ENCODE assay signal across 7 cellular contexts in genomic region chr17:59837362-59838195, GRCh38. TPM values are rescaled to one million over a fixed set of nuclear protein-coding genes. Genes with fewer than 3 reads are reported as not detected.
DNase-seq lines count a peak whose midpoint lies in the region; ATAC-seq, FAIRE-seq and TF ChIP-seq lines count a peak whose summit lies in the region.

No MANE protein-coding gene starts in this region.

- H3F3A ChIP-seq in SK-N-SH (replicated peaks; ENCODE audit: insufficient read depth) = peaks cover 61% of the 10 kb centered on the region

- TF ChIP-seq EP300 in SK-N-SH (IDR thresholded peaks at IDR 0.05; ENCODE audit: borderline replicate concordance in 1 of 2, low read depth in 1 of 2, low read length in 1 of 2) (peak in 1 of 2 experiments; percentile 97; a peak in 2 of 4 replicates), K562 (IDR thresholded peaks at IDR 0.05; ENCODE audit: low read length) (peak; percentile 92), sigmoid colon (IDR thresholded peaks at IDR 0.05) (peak; percentile 58 to 98 (median 91))

- no peaks in the 10 kb centered on the region for H3K9me2 ChIP-seq in SK-N-SH

- TF ChIP-seq RAD21 in SK-N-SH (IDR thresholded peaks at IDR 0.05; ENCODE audit: low read length) (no peak), K562 (CRISPR knock-in tag; conservative IDR thresholded peaks at IDR 0.05 in 1 of 2, IDR thresholded peaks at IDR 0.05 in 1 of 2) (no peak)

- in situ Hi-C loops in K562 (cut with MboI) = loop anchor here (5.0 kb wide), 1 partner anchor 50 kb away; no protein-coding TSS in a partner anchor

- ATAC-seq in K562 = peak; percentile 80

- CTCF ChIA-PET in SK-N-SH (lab: Yijun Ruan, JAX) = interaction anchor here (1.0 to 2.3 kb wide), 3 partner anchors 22 to 84 kb away, joined by 4 to 14 read pairs (median 8); no protein-coding TSS in a partner anchor
- CTCF ChIA-PET in K562 (lab: Yijun Ruan, JAX; ENCODE audit: low intra/inter-chr PET ratio) = interaction anchor here (0.6 to 2.0 kb wide), 2 partner anchors 84 to 535 kb away, joined by 3 to 18 read pairs; no protein-coding TSS in a partner anchor

- intact Hi-C loops in K562 (cut with micrococcal nuclease) (loop anchor here (1.0 to 5.0 kb wide), 4 partner anchors 8 to 130 kb away; partner anchors contain the start of genes PTRH2 and VMP1), sigmoid colon (cut with DNase I) (no loop called here)

- peaks cover 0 to 17% of the 10 kb centered on the region in 2 experiments; a peak in 2 of 4 replicates for H3K4me1 ChIP-seq in SK-N-SH (ENCODE audit: control insufficient read depth in 1 of 2, insufficient read depth in 2 of 2, low read depth in 1 of 2, low read length in 1 of 2)
- H3K4me1 ChIP-seq in K562 (replicated peaks in 1 of 2; ENCODE audit: control insufficient read depth in 2 of 2, insufficient read depth in 2 of 2, low read length in 2 of 2) = peaks cover 2 to 29% of the 10 kb centered on the region in 2 experiments; a peak in 3 of 5 replicates
- peaks cover 0 to 47% (median 33%) of the 10 kb centered on the region in 4 donors for H3K4me1 ChIP-seq in sigmoid colon

- FAIRE-seq in H54 (lab: Jason Lieb, UNC) (peak; percentile 97), K562 (lab: Jason Lieb, UNC) (peak; percentile 84)

- POLR2A ChIA-PET in SK-N-SH (lab: Yijun Ruan, JAX) (no interaction called here), K562 (lab: Yijun Ruan, JAX) (interaction anchor here (0.6 to 8.2 kb wide), 17 partner anchors 9 to 1510 kb away, joined by 3 to 87 read pairs (median 4); partner anchors contain the start of genes PTRH2, TRIM37 and VMP1)

- no peaks in the 10 kb centered on the region for H3K9me1 ChIP-seq in K562 (ENCODE audit: control insufficient read depth, insufficient read depth, low read length)

- H3K4me3 ChIP-seq in GM12865 (ENCODE audit: low read depth, low read length) (peak overlapping the region; percentile 91), SK-N-SH (ENCODE audit: low read depth in 2 of 2, low read length in 1 of 2) (peak overlapping the region; percentile 53 to 93), K562 (peak overlapping the region; percentile 96), sigmoid colon (peak overlapping the region; percentile 50 to 67 (median 56))

- H3K27me3 ChIP-seq in SK-N-SH (ENCODE audit: insufficient read depth) (no peaks in the 10 kb centered on the region), K562 (ENCODE audit: control insufficient read depth in 2 of 2, insufficient read depth in 2 of 2, low read length in 2 of 2) (no peaks in the 10 kb centered on the region), sigmoid colon (no peaks in the 10 kb centered on the region)

- BruUV-seq in K562 (replicated peaks; lab: Mats Ljungman, UMichigan) = no TSS peak

- H2AFZ ChIP-seq in SK-N-SH (ENCODE audit: low read depth) (no peak overlapping the region), K562 (ENCODE audit: low read depth, low read length) (no peak overlapping the region; the same call in 1 of the 2 replicates)

- H4K20me1 ChIP-seq in SK-N-SH (ENCODE audit: insufficient read depth) = peaks cover 42% of the 10 kb centered on the region
- H4K20me1 ChIP-seq in K562 (replicated peaks; ENCODE audit: control insufficient read depth, insufficient read depth, low read length) = peaks cover 10% of the 10 kb centered on the region; the same call in 1 of the 2 replicates

- H3K9me3 ChIP-seq in KOPT-K1 (ENCODE audit: insufficient read depth, low read length, poor library complexity, severe bottlenecking) = no peaks in the 10 kb centered on the region
- H3K9me3 ChIP-seq in SK-N-SH = no peaks in the 10 kb centered on the region
- no peaks in the 10 kb centered on the region for H3K9me3 ChIP-seq in K562 (replicated peaks; ENCODE audit: control insufficient read depth, insufficient read depth, low read depth, low read length)
- H3K9me3 ChIP-seq in sigmoid colon = no peaks in the 10 kb centered on the region

- peak overlapping the region; percentile 86 for H3K27ac ChIP-seq in KOPT-K1 (ENCODE audit: low read depth, low read length, poor library complexity, severe bottlenecking)
- H3K27ac ChIP-seq in SK-N-SH (ENCODE audit: low read depth in 2 of 2, low read length in 1 of 2) = peak overlapping the region; percentile 95 to 100
- H3K27ac ChIP-seq in K562 (ENCODE audit: extremely low read depth, low read depth, low read length) = peak overlapping the region; percentile 99
- H3K27ac ChIP-seq in sigmoid colon = peak overlapping the region; percentile 88 to 94 (median 93)

- H3K79me2 ChIP-seq in SK-N-SH (ENCODE audit: insufficient read depth) (peaks cover 91% of the 10 kb centered on the region), K562 (ENCODE audit: control insufficient read depth, insufficient read depth, low read length) (peaks cover 49% of the 10 kb centered on the region)

- no peak for TF ChIP-seq CTCF in GM12865 (IDR thresholded peaks at IDR 0.05; ENCODE audit: insufficient read depth, low read depth, low read length, missing control alignments)
- TF ChIP-seq CTCF in SK-N-SH (IDR thresholded peaks at IDR 0.05) = no peak
- TF ChIP-seq CTCF in K562 (IDR thresholded peaks at IDR 0.05 in 2 of 3, conservative IDR thresholded peaks at IDR 0.05 in 1 of 3; ENCODE audit: insufficient read depth in 2 of 3, low read depth in 1 of 3, low read length in 3 of 3) = 0 out of 6 replicates have a peak, but pooled peaks of 1 of the 3 experiments have one; percentile 0
- no peak for TF ChIP-seq CTCF in sigmoid colon (IDR thresholded peaks at IDR 0.05)

- peak overlapping the region; percentile 100 for H3K9ac ChIP-seq in SK-N-SH
- peak overlapping the region; percentile 89 to 98; a peak in 3 of 4 replicates for H3K9ac ChIP-seq in K562 (ENCODE audit: insufficient read depth in 1 of 2, low read depth in 2 of 2, low read length in 2 of 2)

- H3K4me2 ChIP-seq in SK-N-SH = peak overlapping the region; percentile 79
- peak overlapping the region; percentile 97 for H3K4me2 ChIP-seq in K562 (ENCODE audit: insufficient read depth, low read length)

- WGBS in SK-N-SH (ENCODE audit: low lambda C conversion rate) = 3% methylated on average over 8 of the region's 8 CpGs
- WGBS in K562 (ENCODE audit: insufficient coverage, low coverage, missing lambda C conversion rate) = 1% methylated on average over 8 of the region's 8 CpGs
- WGBS in sigmoid colon, 2 donors = 2 to 6% methylated on average over 8 of the region's 8 CpGs

- DNase-seq in GM12865 (ENCODE audit: low read depth) = peak; percentile 97
- no peak for DNase-seq in H54 (ENCODE audit: insufficient read length, low spot score)
- DNase-seq in SK-N-SH = no peak
- peak; percentile 72 to 97 (median 79) for DNase-seq in K562 (ENCODE audit: extremely low read depth in 1 of 4, low spot score in 3 of 4)
- peak; percentile 93 for DNase-seq in iPS DF 19.7 (ENCODE audit: low read depth, low spot score)
- DNase-seq in sigmoid colon = peak; percentile 89

- TF ChIP-seq POLR2A in H54 (IDR thresholded peaks at IDR 0.05; ENCODE audit: low read depth, low read length) = peak; percentile 71
- peak; percentile 99 for TF ChIP-seq POLR2A in K562 (conservative IDR thresholded peaks at IDR 0.05)
- peak; percentile 84 to 92 for TF ChIP-seq POLR2A in sigmoid colon (IDR thresholded peaks at IDR 0.05)

- H3K36me3 ChIP-seq in KOPT-K1 (ENCODE audit: insufficient read depth, low read length) (peaks cover 37% of the 10 kb centered on the region), SK-N-SH (replicated peaks in 1 of 2; ENCODE audit: control insufficient read depth in 1 of 2, insufficient read depth in 2 of 2, low read length in 1 of 2) (peaks cover 27 to 46% of the 10 kb centered on the region in 2 experiments), K562 (ENCODE audit: control insufficient read depth, insufficient read depth, low read length) (peaks cover 43% of the 10 kb centered on the region), sigmoid colon (peaks cover 0 to 19% (median 0%) of the 10 kb centered on the region in 4 donors)

RNA-seq across cellular contexts. Expression of gene TUBD1, which starts 55.2 kb away (rescaled TPM):
- polyA plus RNA-seq in SK-N-SH (2012; rRNA removed) (3.2 and 5.4 TPM in 2 replicates), K562 (2011; rRNA removed) (26.7 and 35.3 TPM in 2 replicates), K562 (2014; fragmentation: Illumina TruSeq; extraction: Trizol) (18.7 and 20.7 TPM in 2 replicates), K562 (2014; fragmentation: Nextera tagmentation; extraction: Ambion mirVana) (10 to 100 TPM; 10.8 to 15.7 TPM), K562 (2014; rRNA removed) (19.5 and 19.6 TPM in 2 replicates), sigmoid colon (1 to 10 TPM; 3.9 to 5.9 (median 5.4) TPM)
- 3.4 and 4.2 TPM in 2 replicates for polyA plus RNA-seq in SK-N-SH (2012; cell fraction: cytosol; rRNA removed)
- 2.4 and 4.0 TPM in 2 replicates for polyA plus RNA-seq in SK-N-SH (2012; cell fraction: nucleus; rRNA removed)
- 62.4 and 83.7 TPM in 2 replicates for total RNA-seq in K562 (2011; cell fraction: chromatin; rRNA removed; ENCODE audit: low replicate concordance)
- 24.5 and 26.2 TPM in 2 replicates for total RNA-seq in K562 (2011; cell fraction: nucleolus; rRNA removed)
- 38.4 and 38.8 TPM in 2 replicates for total RNA-seq in K562 (2011; cell fraction: nucleoplasm; rRNA removed)
- total RNA-seq in K562 (2014; rRNA removed) (11.3 and 13.4 TPM in 2 replicates), K562 (2014; rRNA removed; fragmentation: Illumina TruSeq; extraction: Trizol) (18.0 and 23.0 TPM in 2 replicates), K562 (2015; rRNA removed; fragmentation: Illumina TruSeq; extraction: Trizol) (16.6 and 17.9 TPM in 2 replicates), K562 (2021) (13.8 TPM in 2 replicates), sigmoid colon (10 to 100 TPM; 13.8 to 23.2 (median 14.6) TPM)
- 10.1 and 19.4 TPM in 2 replicates for polyA plus RNA-seq in K562 (2011; cell fraction: cytosol; rRNA removed)
- polyA plus RNA-seq in K562 (2011; cell fraction: nucleus; rRNA removed) = 6.5 and 7.7 TPM in 2 replicates
- 11.2 and 18.4 TPM in 2 replicates for polyA plus RNA-seq in K562 (2012)
- polyA minus RNA-seq in K562 (2011; rRNA and poly(A)+ RNA removed) = 50.5 and 53.5 TPM in 2 replicates
- 10.6 and 18.5 TPM in 2 replicates for polyA minus RNA-seq in K562 (2011; cell fraction: cytosol; rRNA and poly(A)+ RNA removed)
- polyA minus RNA-seq in K562 (2011; cell fraction: nucleus; rRNA and poly(A)+ RNA removed) = 8.2 and 19.2 TPM in 2 replicates

RNA-seq across cellular contexts. Expression of gene RPS6KB1, which starts 55.3 kb away (rescaled TPM):
- polyA plus RNA-seq in SK-N-SH (2012; rRNA removed) (10.0 and 13.4 TPM in 2 replicates), K562 (2011; rRNA removed) (28.2 and 35.1 TPM in 2 replicates), K562 (2014; fragmentation: Illumina TruSeq; extraction: Trizol) (29.6 and 35.4 TPM in 2 replicates), K562 (2014; fragmentation: Nextera tagmentation; extraction: Ambion mirVana) (1 to 10 TPM; 8.8 to 9.2 TPM), K562 (2014; rRNA removed) (29.2 and 45.8 TPM in 2 replicates), sigmoid colon (10 to 100 TPM in 1 of 3 donors, 1 to 10 TPM in 2; 8.1 to 13.3 (median 9.0) TPM)
- polyA plus RNA-seq in SK-N-SH (2012; cell fraction: cytosol; rRNA removed) = 11.2 and 13.2 TPM in 2 replicates
- 12.9 and 15.0 TPM in 2 replicates for polyA plus RNA-seq in SK-N-SH (2012; cell fraction: nucleus; rRNA removed)
- 72.9 and 169 TPM in 2 replicates for total RNA-seq in K562 (2011; cell fraction: chromatin; rRNA removed; ENCODE audit: low replicate concordance)
- 37.4 and 47.0 TPM in 2 replicates for total RNA-seq in K562 (2011; cell fraction: nucleolus; rRNA removed)
- 91.2 and 172 TPM in 2 replicates for total RNA-seq in K562 (2011; cell fraction: nucleoplasm; rRNA removed)
- total RNA-seq in K562 (2014; rRNA removed) (36.3 and 60.7 TPM in 2 replicates), K562 (2014; rRNA removed; fragmentation: Illumina TruSeq; extraction: Trizol) (38.5 and 43.6 TPM in 2 replicates), K562 (2015; rRNA removed; fragmentation: Illumina TruSeq; extraction: Trizol) (32.7 and 33.2 TPM in 2 replicates), K562 (2021) (35.9 and 37.9 TPM in 2 replicates), sigmoid colon (10 to 100 TPM; 28.9 to 63.0 (median 45.7) TPM)
- polyA plus RNA-seq in K562 (2011; cell fraction: cytosol; rRNA removed) = 7.6 and 8.9 TPM in 2 replicates
- 26.5 and 40.9 TPM in 2 replicates for polyA plus RNA-seq in K562 (2011; cell fraction: nucleus; rRNA removed)
- 16.6 and 20.3 TPM in 2 replicates for polyA plus RNA-seq in K562 (2012)
- 40.3 and 48.2 TPM in 2 replicates for polyA minus RNA-seq in K562 (2011; rRNA and poly(A)+ RNA removed)
- polyA minus RNA-seq in K562 (2011; cell fraction: cytosol; rRNA and poly(A)+ RNA removed) = 14.9 and 22.2 TPM in 2 replicates
- polyA minus RNA-seq in K562 (2011; cell fraction: nucleus; rRNA and poly(A)+ RNA removed) = 27.1 and 40.0 TPM in 2 replicates

Comparison
In these comparisons a context has a peak if more than half of its experiments do, and no peak if none do; other contexts are left out.
1. DNase-seq: peak in GM12865 (single experiment), K562 (4 of 4), iPS DF 19.7 (single experiment) and sigmoid colon (single experiment); none in H54 (single experiment) and SK-N-SH (single experiment).
2. Peak in every context shown above with its lines, with median percentiles within 50 percentile points of each other: H3K4me3 ChIP-seq, POLR2A ChIP-seq and H3K27ac ChIP-seq.